ENCODE assay signal across 13 cellular contexts in the genomic region with DNA sequence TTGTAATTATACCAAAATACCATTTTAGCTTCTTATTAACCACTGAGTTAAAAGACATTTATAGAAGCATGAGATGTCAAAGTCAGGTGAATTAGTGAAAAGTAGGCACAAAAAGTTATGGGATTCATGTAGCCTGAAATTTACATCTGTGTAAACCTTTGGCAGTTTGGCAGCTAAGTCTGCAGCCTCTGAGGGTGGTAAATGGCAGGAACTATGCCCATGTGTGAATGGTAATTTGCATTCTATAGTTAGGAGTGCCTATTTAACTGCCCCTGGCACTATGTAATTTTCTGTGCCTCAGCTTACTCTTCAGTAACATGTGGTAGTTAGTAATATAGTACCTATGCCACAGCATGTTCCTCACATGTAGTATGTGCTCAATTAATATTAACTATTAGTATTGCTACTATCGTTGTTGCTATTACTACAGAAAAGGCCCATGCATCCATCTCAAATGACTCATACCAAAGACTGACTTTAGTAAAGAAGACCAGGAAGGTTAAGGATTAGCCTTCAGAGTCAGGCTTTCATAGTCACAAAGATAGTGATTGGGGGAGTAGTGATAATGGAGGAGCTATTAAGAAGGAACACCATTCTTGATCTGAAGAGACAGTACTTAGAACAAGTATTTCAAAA.
DNase-seq lines count a peak whose midpoint lies in the region; ATAC-seq and TF ChIP-seq lines count a peak whose summit lies in the region.
"Had no signal": no experiment of that assay in that cellular context is flagged by ENCODE, and none has a peak within 500 bp of the region (broad histone marks: within the 10 kb centered on the region; RNA-seq: fewer than 3 reads in every experiment).

No MANE protein-coding gene starts in this region.

- H4K20me1 ChIP-seq in DND-41 (ENCODE audit: insufficient read depth, low read length) (no peaks in the 10 kb centered on the region), SU-DHL-6 (ENCODE audit: low read depth, low read length) (no peaks in the 10 kb centered on the region)

- no peaks in the 10 kb centered on the region for H3K9me3 ChIP-seq in DND-41 (ENCODE audit: insufficient read depth, low read length, severe bottlenecking)
- no peaks in the 10 kb centered on the region for H3K9me3 ChIP-seq in SU-DHL-6 (ENCODE audit: insufficient read depth, low read length)
- H3K9me3 ChIP-seq in upper lobe of right lung, result no peaks in the 10 kb centered on the region
- H3K9me3 ChIP-seq: HAP-1, thoracic aorta had no signal

- intact Hi-C loops in upper lobe of right lung (cut with DNase I), result no loop called here

- TF ChIP-seq CTCF in DND-41 (IDR thresholded peaks at IDR 0.05; ENCODE audit: borderline replicate concordance, extremely low read depth, low read length, poor library complexity, severe bottlenecking) (no peak), SU-DHL-6 (IDR thresholded peaks at IDR 0.05; ENCODE audit: insufficient read depth, low read length, poor library complexity, severe bottlenecking) (no peak), coronary artery (IDR thresholded peaks at IDR 0.05) (no peak), upper lobe of right lung (IDR thresholded peaks at IDR 0.05) (no peak)

- H3K9ac ChIP-seq in DND-41 (ENCODE audit: low read depth, low read length) (no peak overlapping the region; the same call in 1 of the 2 replicates), SU-DHL-6 (ENCODE audit: low read length) (peak overlapping the region; percentile 33)

- H3K36me3 Mint-ChIP-seq in memory B cell, result no peaks in the 10 kb centered on the region

- no peaks in the 10 kb centered on the region for H3K36me3 ChIP-seq in DND-41 (ENCODE audit: insufficient read depth, low read length)
- H3K36me3 ChIP-seq in SU-DHL-6 (ENCODE audit: low read length), result no peaks in the 10 kb centered on the region
- H3K36me3 ChIP-seq in upper lobe of right lung, result no peaks in the 10 kb centered on the region
- H3K36me3 ChIP-seq: HAP-1, right lobe of liver, thoracic aorta had no signal

- peaks cover 60% of the 10 kb centered on the region for H3K4me1 Mint-ChIP-seq in memory B cell

- peaks cover 1% of the 10 kb centered on the region for H3K9me3 Mint-ChIP-seq in memory B cell

- H3K27ac Mint-ChIP-seq in memory B cell, result peak overlapping the region; percentile 97

- H2AFZ ChIP-seq in DND-41 (ENCODE audit: low read depth, low read length), result no peak overlapping the region
- peak overlapping the region; percentile 44 for H2AFZ ChIP-seq in SU-DHL-6 (ENCODE audit: low read depth, low read length, severe bottlenecking)

- H3K79me2 ChIP-seq in DND-41 (ENCODE audit: insufficient read depth, low read length), result no peaks in the 10 kb centered on the region
- H3K79me2 ChIP-seq in SU-DHL-6 (ENCODE audit: insufficient read depth, low read length), result no peaks in the 10 kb centered on the region

- H3K27ac ChIP-seq in DND-41 (ENCODE audit: low read length) (peak overlapping the region; percentile 56), SU-DHL-6 (ENCODE audit: low read depth, low read length) (peak overlapping the region; percentile 80), coronary artery (no peak overlapping the region), upper lobe of right lung (no peak overlapping the region)
- H3K27ac ChIP-seq: right lobe of liver, thoracic aorta had no signal

- H3K4me2 ChIP-seq in DND-41 (ENCODE audit: insufficient read depth, low read length) (peak overlapping the region; percentile 35), SU-DHL-6 (ENCODE audit: low read depth, low read length, poor library complexity, severe bottlenecking) (peak overlapping the region; percentile 70)

- H3K27me3 ChIP-seq in DND-41 (ENCODE audit: insufficient read depth, low read length, poor library complexity) (no peaks in the 10 kb centered on the region), SU-DHL-6 (ENCODE audit: low read length) (no peaks in the 10 kb centered on the region), upper lobe of right lung (no peaks in the 10 kb centered on the region)
- H3K27me3 ChIP-seq: right lobe of liver had no signal

- no peaks in the 10 kb centered on the region for H3K27me3 Mint-ChIP-seq in memory B cell

- ATAC-seq in DND-41 (ENCODE audit: insufficient read depth, low read depth) (peak; percentile 29; the same call in 1 of the 3 replicates), GM19397 (IDR thresholded peaks at IDR 0.05; ENCODE audit: unreplicated experiment) (peak; percentile 6), memory B cell (ENCODE audit: low read depth) (no peak), upper lobe of right lung (no peak)

- no peaks in the 10 kb centered on the region for H3K9me2 ChIP-seq in SU-DHL-6 (replicated peaks; ENCODE audit: insufficient read depth, low read length)

- peak overlapping the region; percentile 50 for H3K4me3 Mint-ChIP-seq in memory B cell

- DNase-seq in DND-41, result no peak
- no peak for DNase-seq in memory B cell (ENCODE audit: low spot score in 2 of 2)
- no peak for DNase-seq in glomerular visceral epithelial cell (ENCODE audit: extremely low spot score)
- DNase-seq in coronary artery (ENCODE audit: low spot score), result no peak
- no peak for DNase-seq in globus pallidus (ENCODE audit: low spot score)
- DNase-seq in upper lobe of right lung, result no peak
- DNase-seq: COR-L47, Karpas-422, right lobe of liver had no signal

- H3F3A ChIP-seq in SU-DHL-6 (ENCODE audit: insufficient read depth), result peaks cover 31% of the 10 kb centered on the region

- peaks cover 41% of the 10 kb centered on the region for H3K4me1 ChIP-seq in DND-41 (ENCODE audit: insufficient read depth, low read length)
- peaks cover 4% of the 10 kb centered on the region for H3K4me1 ChIP-seq in upper lobe of right lung
- H3K4me1 ChIP-seq: HAP-1, right lobe of liver had no signal

- H3K4me3 ChIP-seq in DND-41 (ENCODE audit: low read depth in 1 of 2, low read length in 2 of 2) (no peak overlapping the region), SU-DHL-6 (ENCODE audit: insufficient read depth, low read length, poor library complexity, severe bottlenecking) (peak overlapping the region; percentile 11), coronary artery (no peak overlapping the region), upper lobe of right lung (no peak overlapping the region)
- H3K4me3 ChIP-seq: HAP-1, right lobe of liver, thoracic aorta had no signal

Comparison
In these comparisons a context has a peak if more than half of its experiments do, and no peak if none do; other contexts are left out.
1. ATAC-seq: peak in DND-41 (single experiment) and GM19397 (single experiment); none in memory B cell (single experiment) and upper lobe of right lung (single experiment).
2. H3K27ac ChIP-seq: peak in DND-41 (single experiment) and SU-DHL-6 (single experiment); none in coronary artery (0 of 2) and upper lobe of right lung (single experiment).